25 cellular contexts compared by ENCODE assay signal in the genomic region with DNA sequence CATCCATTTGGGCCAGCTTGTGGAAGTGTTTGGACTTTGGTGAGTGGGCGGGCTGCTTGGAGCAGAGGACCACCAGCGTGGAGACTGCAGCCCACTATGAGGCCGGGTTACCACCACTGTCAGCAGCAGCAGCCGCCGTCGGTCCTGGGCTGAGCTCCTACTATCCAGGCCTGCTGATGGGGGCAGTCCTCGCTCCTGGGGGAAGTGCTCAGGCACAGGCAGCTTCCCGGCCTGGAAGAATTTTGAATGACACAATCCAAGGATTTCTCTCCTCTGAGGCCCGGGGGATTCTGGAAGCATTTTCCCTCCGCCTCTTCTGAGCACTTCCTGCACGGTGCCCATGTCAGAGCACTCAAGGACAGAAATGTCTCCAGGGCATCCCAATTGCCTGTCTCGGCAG. TPM values are rescaled to one million over a fixed set of nuclear protein-coding genes. Genes with fewer than 3 reads are reported as not detected.
DNase-seq lines count a peak whose midpoint lies in the region; ATAC-seq, FAIRE-seq and TF ChIP-seq lines count a peak whose summit lies in the region.
"Had no signal": no experiment of that assay in that cellular context is flagged by ENCODE, and none has a peak within 500 bp of the region (broad histone marks: within the 10 kb centered on the region; RNA-seq: fewer than 3 reads in every experiment).

No MANE protein-coding gene starts in this region.

- no peak overlapping the region for H2BK12ac ChIP-seq in mesenchymal stem cell (ENCODE audit: low read length in 2 of 2)

- FAIRE-seq in kidney (lab: Jason Lieb, UNC), result no peak
- FAIRE-seq: GM19239 had no signal

- H3K4me1 ChIP-seq in kidney (ENCODE audit: control insufficient read depth in 1 of 2, insufficient read depth in 1 of 2, low read depth in 1 of 2, low read length in 2 of 2), result peaks cover 0 to 2% of the 10 kb centered on the region in 2 donors
- H3K4me1 ChIP-seq in mesenchymal stem cell (ENCODE audit: control insufficient read depth, insufficient read depth, low read depth, low read length), result peaks cover 5% of the 10 kb centered on the region
- H3K4me1 ChIP-seq: BE2C had no signal

- no peak overlapping the region for H3K18ac ChIP-seq in mesenchymal stem cell (ENCODE audit: low read depth in 1 of 2, low read length in 2 of 2)

- no peak overlapping the region for H2BK120ac ChIP-seq in mesenchymal stem cell (ENCODE audit: low read depth, low read length)

- no peak for ATAC-seq in stimulated activated effector memory CD8-positive, alpha-beta T cell treated with anti-CD3 and anti-CD28 coated beads, Interleukin-12 subunit alpha, Interleukin-12 subunit beta, amount 100 ng/mL, for 72 hours
- no peak for ATAC-seq in HG03460 (IDR thresholded peaks at IDR 0.05; ENCODE audit: unreplicated experiment)

- no peak overlapping the region for H3K27ac ChIP-seq in kidney (ENCODE audit: low read depth in 2 of 2, low read length in 2 of 2)
- H3K27ac ChIP-seq in mesenchymal stem cell (ENCODE audit: low read length, poor library complexity, severe bottlenecking), result no peak overlapping the region
- H3K27ac ChIP-seq: 22Rv1, PC-9, SK-N-MC had no signal

- H3K36me3 ChIP-seq in kidney (ENCODE audit: control insufficient read depth in 1 of 2, insufficient read depth in 2 of 2, low read length in 2 of 2), result no peaks in the 10 kb centered on the region
- H3K36me3 ChIP-seq in mesenchymal stem cell (ENCODE audit: control insufficient read depth in 1 of 2, insufficient read depth in 2 of 2, low read depth in 1 of 2, low read length in 2 of 2), result no peaks in the 10 kb centered on the region
- H3K36me3 ChIP-seq: BE2C, MG63 had no signal

- intact Hi-C loops in activated CD4-positive, alpha-beta memory T cell treated with anti-CD3 and anti-CD28 coated beads for 36 hours (cut with micrococcal nuclease), result no loop called here
- intact Hi-C loops in kidney (cut with DNase I), result no loop called here

- H3K4me3 ChIP-seq in kidney (ENCODE audit: low read length in 2 of 2), result no peak overlapping the region
- no peak overlapping the region for H3K4me3 ChIP-seq in mesenchymal stem cell (ENCODE audit: insufficient read depth in 1 of 2, low read depth in 1 of 2, low read length in 2 of 2)
- H3K4me3 ChIP-seq: MG63, PC-9, SK-N-MC had no signal

- H2BK15ac ChIP-seq in mesenchymal stem cell (ENCODE audit: low read depth, poor library complexity, severe bottlenecking), result no peak overlapping the region

- no peak overlapping the region for H4K91ac ChIP-seq in mesenchymal stem cell (ENCODE audit: low read length)

- peaks cover 19 to 28% of the 10 kb centered on the region in 2 experiments for H3K27me3 ChIP-seq in mesenchymal stem cell (ENCODE audit: control insufficient read depth in 1 of 2, insufficient read depth in 1 of 2, low read length in 2 of 2)
- H3K27me3 ChIP-seq: BE2C, MG63 had no signal

- POLR2A ChIA-PET in activated CD4-positive, alpha-beta memory T cell treated with anti-CD3 and anti-CD28 coated beads for 36 hours (lab: Charles Lee), result no interaction called here
- POLR2A ChIA-PET in activated CD4-positive, alpha-beta memory T cell treated with anti-CD3 and anti-CD28 coated beads, Interleukin-2, amount 10 ng/mL, durations not matched to agents 7 days and 5 days (lab: Charles Lee), result interaction anchor here (5.7 to 9.1 kb wide), 2 partner anchors 9 to 57 kb away, joined by 53 to 164 read pairs; no protein-coding TSS in a partner anchor

- H3K4ac ChIP-seq in mesenchymal stem cell (ENCODE audit: low read depth in 1 of 2, low read length in 2 of 2), result no peak overlapping the region

- peaks cover 57% of the 10 kb centered on the region for H3K4me1 Mint-ChIP-seq in activated CD4-positive, alpha-beta memory T cell treated with anti-CD3 and anti-CD28 coated beads for 36 hours (ENCODE audit: low read depth)
- peaks cover 51% of the 10 kb centered on the region for H3K4me1 Mint-ChIP-seq in activated CD4-positive, alpha-beta memory T cell treated with anti-CD3 and anti-CD28 coated beads, Interleukin-2, amount 10 ng/mL, durations not matched to agents 7 days and 5 days
- peaks cover 12% of the 10 kb centered on the region for H3K4me1 Mint-ChIP-seq in chondrocyte (ENCODE audit: low read depth)
- peaks cover 59% of the 10 kb centered on the region for H3K4me1 Mint-ChIP-seq in stimulated activated effector memory CD8-positive, alpha-beta T cell treated with anti-CD3 and anti-CD28 coated beads, Interleukin-12 subunit alpha, Interleukin-12 subunit beta, amount 100 ng/mL, for 72 hours

- H3K9me3 ChIP-seq in kidney (ENCODE audit: control insufficient read depth in 1 of 2, low read length in 2 of 2) (no peaks in the 10 kb centered on the region), mesenchymal stem cell (ENCODE audit: control insufficient read depth, low read length) (no peaks in the 10 kb centered on the region)
- H3K9me3 ChIP-seq: BE2C, MG63 had no signal

- no peak overlapping the region for H2BK5ac ChIP-seq in mesenchymal stem cell (ENCODE audit: low read depth, low read length, poor library complexity, severe bottlenecking)

- no peak overlapping the region for H3K4me2 ChIP-seq in mesenchymal stem cell (ENCODE audit: low read length, poor library complexity, severe bottlenecking)
- H3K4me2 ChIP-seq: PC-9 had no signal

- no peaks in the 10 kb centered on the region for H3K79me1 ChIP-seq in mesenchymal stem cell (replicated peaks; ENCODE audit: low read length, poor library complexity, severe bottlenecking)

- WGBS in mesenchymal stem cell, result 60% methylated on average over 11 of the region's 12 CpGs

- H3K9ac ChIP-seq in kidney (ENCODE audit: low read length in 2 of 2) (no peak overlapping the region), mesenchymal stem cell (ENCODE audit: low read length) (no peak overlapping the region)

- DNase-seq in activated CD4-positive, alpha-beta memory T cell treated with anti-CD3 and anti-CD28 coated beads for 36 hours, result no peak
- no peak for DNase-seq in activated CD4-positive, alpha-beta memory T cell treated with anti-CD3 and anti-CD28 coated beads, Interleukin-2, amount 10 ng/mL, durations not matched to agents 7 days and 5 days
- DNase-seq in chondrocyte (ENCODE audit: low spot score) (peak; percentile 57), kidney (peak; percentile 64), HCEC 1CT (no peak), mesenchymal stem cell (no peak)
- no peak for DNase-seq in stimulated activated effector memory CD8-positive, alpha-beta T cell treated with anti-CD3 and anti-CD28 coated beads, Interleukin-12 subunit alpha, Interleukin-12 subunit beta, amount 100 ng/mL, for 72 hours (ENCODE audit: low spot score in 2 of 2)
- DNase-seq: BE2C, Calu3, DMS79 treated with DMSO at 0.1 percent for 48 hours, KBM-7, MG63, NCI-H2029 treated with DMSO at 0.1 percent for 48 hours, NCI-H2227 treated with DMSO at 0.1 percent for 48 hours, NCI-H526 treated with DMSO at 0.1 percent for 48 hours, PC-9, RPMI8226, SHP77 had no signal

- no peak overlapping the region for H2AK5ac ChIP-seq in mesenchymal stem cell (ENCODE audit: low read length, severe bottlenecking)

- no peak overlapping the region for H3K14ac ChIP-seq in mesenchymal stem cell (ENCODE audit: low read length in 2 of 2)

- H2AFZ ChIP-seq in mesenchymal stem cell (ENCODE audit: low read depth, low read length), result no peak overlapping the region
- H2AFZ ChIP-seq: PC-9 had no signal

- H3K4me3 Mint-ChIP-seq in activated CD4-positive, alpha-beta memory T cell treated with anti-CD3 and anti-CD28 coated beads for 36 hours, result no peak overlapping the region
- no peak overlapping the region for H3K4me3 Mint-ChIP-seq in activated CD4-positive, alpha-beta memory T cell treated with anti-CD3 and anti-CD28 coated beads, Interleukin-2, amount 10 ng/mL, durations not matched to agents 7 days and 5 days
- no peak overlapping the region for H3K4me3 Mint-ChIP-seq in chondrocyte (ENCODE audit: unreplicated experiment)
- no peak overlapping the region for H3K4me3 Mint-ChIP-seq in stimulated activated effector memory CD8-positive, alpha-beta T cell treated with anti-CD3 and anti-CD28 coated beads, Interleukin-12 subunit alpha, Interleukin-12 subunit beta, amount 100 ng/mL, for 72 hours

- no peak overlapping the region for H4K8ac ChIP-seq in mesenchymal stem cell (ENCODE audit: low read length)

- no peaks in the 10 kb centered on the region for H3K36me3 Mint-ChIP-seq in activated CD4-positive, alpha-beta memory T cell treated with anti-CD3 and anti-CD28 coated beads for 36 hours
- H3K36me3 Mint-ChIP-seq in activated CD4-positive, alpha-beta memory T cell treated with anti-CD3 and anti-CD28 coated beads, Interleukin-2, amount 10 ng/mL, durations not matched to agents 7 days and 5 days (ENCODE audit: low read depth), result peaks cover 2% of the 10 kb centered on the region
- H3K36me3 Mint-ChIP-seq in chondrocyte (ENCODE audit: low read depth), result no peaks in the 10 kb centered on the region
- peaks cover 12% of the 10 kb centered on the region for H3K36me3 Mint-ChIP-seq in stimulated activated effector memory CD8-positive, alpha-beta T cell treated with anti-CD3 and anti-CD28 coated beads, Interleukin-12 subunit alpha, Interleukin-12 subunit beta, amount 100 ng/mL, for 72 hours

- H3K23ac ChIP-seq in mesenchymal stem cell (ENCODE audit: low read length in 2 of 2), result no peak overlapping the region

- no peaks in the 10 kb centered on the region for H3K9me3 Mint-ChIP-seq in activated CD4-positive, alpha-beta memory T cell treated with anti-CD3 and anti-CD28 coated beads for 36 hours
- no peaks in the 10 kb centered on the region for H3K9me3 Mint-ChIP-seq in activated CD4-positive, alpha-beta memory T cell treated with anti-CD3 and anti-CD28 coated beads, Interleukin-2, amount 10 ng/mL, durations not matched to agents 7 days and 5 days
- no peaks in the 10 kb centered on the region for H3K9me3 Mint-ChIP-seq in chondrocyte (ENCODE audit: low read depth)
- no peaks in the 10 kb centered on the region for H3K9me3 Mint-ChIP-seq in stimulated activated effector memory CD8-positive, alpha-beta T cell treated with anti-CD3 and anti-CD28 coated beads, Interleukin-12 subunit alpha, Interleukin-12 subunit beta, amount 100 ng/mL, for 72 hours

- peak overlapping the region; percentile 23 for H3K27ac Mint-ChIP-seq in activated CD4-positive, alpha-beta memory T cell treated with anti-CD3 and anti-CD28 coated beads for 36 hours
- H3K27ac Mint-ChIP-seq in activated CD4-positive, alpha-beta memory T cell treated with anti-CD3 and anti-CD28 coated beads, Interleukin-2, amount 10 ng/mL, durations not matched to agents 7 days and 5 days, result no peak overlapping the region
- no peak overlapping the region for H3K27ac Mint-ChIP-seq in chondrocyte (ENCODE audit: unreplicated experiment)
- peak overlapping the region; percentile 35 for H3K27ac Mint-ChIP-seq in stimulated activated effector memory CD8-positive, alpha-beta T cell treated with anti-CD3 and anti-CD28 coated beads, Interleukin-12 subunit alpha, Interleukin-12 subunit beta, amount 100 ng/mL, for 72 hours

- CTCF ChIA-PET in activated CD4-positive, alpha-beta memory T cell treated with anti-CD3 and anti-CD28 coated beads for 36 hours (lab: Charles Lee), result interaction anchor here (0.9 to 2.2 kb wide), 3 partner anchors 9 to 58 kb away, joined by 3 to 5 read pairs (median 3); no protein-coding TSS in a partner anchor
- CTCF ChIA-PET in activated CD4-positive, alpha-beta memory T cell treated with anti-CD3 and anti-CD28 coated beads, Interleukin-2, amount 10 ng/mL, durations not matched to agents 7 days and 5 days (lab: Charles Lee), result interaction anchor here (1.2 kb wide), 1 partner anchor 9 kb away, joined by 5 read pairs; no protein-coding TSS in a partner anchor

- TF ChIP-seq CTCF in chondrocyte (IDR thresholded peaks at IDR 0.05) (no peak), kidney (IDR thresholded peaks at IDR 0.05; ENCODE audit: borderline replicate concordance, extremely low read depth, insufficient read depth) (no peak)

- H3K27me3 Mint-ChIP-seq in activated CD4-positive, alpha-beta memory T cell treated with anti-CD3 and anti-CD28 coated beads for 36 hours, result no peaks in the 10 kb centered on the region
- peaks cover 7% of the 10 kb centered on the region for H3K27me3 Mint-ChIP-seq in activated CD4-positive, alpha-beta memory T cell treated with anti-CD3 and anti-CD28 coated beads, Interleukin-2, amount 10 ng/mL, durations not matched to agents 7 days and 5 days
- peaks cover 11% of the 10 kb centered on the region for H3K27me3 Mint-ChIP-seq in chondrocyte (ENCODE audit: low read depth)

RNA-seq across cellular contexts. Expression of a gene that starts 5.3 kb away (rescaled TPM):
- 10 to 100 TPM; 17.9 to 18.7 TPM for total RNA-seq in activated CD4-positive, alpha-beta memory T cell treated with anti-CD3 and anti-CD28 coated beads for 36 hours
- total RNA-seq in activated CD4-positive, alpha-beta memory T cell treated with anti-CD3 and anti-CD28 coated beads, Interleukin-2, amount 10 ng/mL, durations not matched to agents 7 days and 5 days, result 10 to 100 TPM; 20.8 to 24.1 TPM
- 0.05 to 0.44 TPM (median 0.07 TPM) in 3 replicates for total RNA-seq in chondrocyte
- total RNA-seq in kidney, result 3.6 TPM
- 0.22 TPM for polyA plus RNA-seq in kidney (ENCODE audit: insufficient read depth, low read depth, low replicate concordance)
- polyA plus RNA-seq in mesenchymal stem cell (2013, experiment 1 of 2), result not detected
- polyA plus RNA-seq in mesenchymal stem cell (2013, experiment 2 of 2), result not detected
- total RNA-seq: H4 had no signal

RNA-seq across cellular contexts. Expression of a gene that starts 7.0 kb away (rescaled TPM):
- total RNA-seq in activated CD4-positive, alpha-beta memory T cell treated with anti-CD3 and anti-CD28 coated beads for 36 hours, result 10 to 100 TPM; 55.4 to 56.9 TPM
- total RNA-seq in activated CD4-positive, alpha-beta memory T cell treated with anti-CD3 and anti-CD28 coated beads, Interleukin-2, amount 10 ng/mL, durations not matched to agents 7 days and 5 days, result 10 to 100 TPM; 94.7 to 97.7 TPM
- not detected in 3 replicates for total RNA-seq in chondrocyte
- total RNA-seq in kidney, result 6.2 TPM
- 0.67 TPM for polyA plus RNA-seq in kidney (ENCODE audit: insufficient read depth, low read depth, low replicate concordance)
- not detected for polyA plus RNA-seq in mesenchymal stem cell (2013, experiment 1 of 2)
- not detected for polyA plus RNA-seq in mesenchymal stem cell (2013, experiment 2 of 2)
- total RNA-seq: Calu3, H4, LHCN-M2, NCI-H460, PC-9 had no signal

RNA-seq across cellular contexts. Expression of a gene that starts 53.8 kb away (rescaled TPM):
- 100 to 1,000 TPM; 133 to 135 TPM for total RNA-seq in activated CD4-positive, alpha-beta memory T cell treated with anti-CD3 and anti-CD28 coated beads for 36 hours
- total RNA-seq in activated CD4-positive, alpha-beta memory T cell treated with anti-CD3 and anti-CD28 coated beads, Interleukin-2, amount 10 ng/mL, durations not matched to agents 7 days and 5 days, result 100 to 1,000 TPM; 235 to 254 TPM
- total RNA-seq in chondrocyte (30.3 to 35.8 TPM (median 33.4 TPM) in 3 replicates), kidney (48.0 TPM)
- polyA plus RNA-seq in kidney (ENCODE audit: insufficient read depth, low read depth, low replicate concordance), result 8.9 TPM
- 10.2 TPM for polyA plus RNA-seq in mesenchymal stem cell (2013, experiment 1 of 2)
- polyA plus RNA-seq in mesenchymal stem cell (2013, experiment 2 of 2), result 11.0 TPM

Comparison
In these comparisons a context has a peak if more than half of its experiments do, and no peak if none do; other contexts are left out.
1. H3K27ac Mint-ChIP-seq: peak in activated CD4-positive, alpha-beta memory T cell treated with anti-CD3 and anti-CD28 coated beads for 36 hours (single experiment) and stimulated activated effector memory CD8-positive, alpha-beta T cell treated with anti-CD3 and anti-CD28 coated beads, Interleukin-12 subunit alpha, Interleukin-12 subunit beta, amount 100 ng/mL, for 72 hours (single experiment); none in activated CD4-positive, alpha-beta memory T cell treated with anti-CD3 and anti-CD28 coated beads, Interleukin-2, amount 10 ng/mL, durations not matched to agents 7 days and 5 days (single experiment) and chondrocyte (single experiment).
2. DNase-seq: peak in chondrocyte (single experiment) and kidney (single experiment); none in activated CD4-positive, alpha-beta memory T cell treated with anti-CD3 and anti-CD28 coated beads for 36 hours (single experiment), activated CD4-positive, alpha-beta memory T cell treated with anti-CD3 and anti-CD28 coated beads, Interleukin-2, amount 10 ng/mL, durations not matched to agents 7 days and 5 days (single experiment), stimulated activated effector memory CD8-positive, alpha-beta T cell treated with anti-CD3 and anti-CD28 coated beads, Interleukin-12 subunit alpha, Interleukin-12 subunit beta, amount 100 ng/mL, for 72 hours (0 of 2), HCEC 1CT (single experiment) and mesenchymal stem cell (single experiment).